In genomic region chr19:472005-472858, GRCh38 we compare ENCODE assay signal across 18 cellular contexts. TPM values are rescaled to one million over a fixed set of nuclear protein-coding genes. Genes with fewer than 3 reads are reported as not detected.
DNase-seq lines count a peak whose midpoint lies in the region; ATAC-seq and TF ChIP-seq lines count a peak whose summit lies in the region.
"Had no signal": no experiment of that assay in that cellular context is flagged by ENCODE, and none has a peak within 500 bp of the region (broad histone marks: within the 10 kb centered on the region; RNA-seq: fewer than 3 reads in every experiment).

No MANE protein-coding gene starts in this region.

- peak overlapping the region; percentile 70 for H2AK5ac ChIP-seq in neuronal stem cell (ENCODE audit: low read depth, low read length)

- H3K4me2 ChIP-seq in neuronal stem cell (ENCODE audit: insufficient read depth, low read length, poor library complexity, severe bottlenecking), result no peak overlapping the region

- peak overlapping the region; percentile 83 for H3K18ac ChIP-seq in neuronal stem cell (ENCODE audit: low read length)

- peak overlapping the region; percentile 99 for H2BK120ac ChIP-seq in neuronal stem cell (ENCODE audit: low read depth, low read length)

- H3K79me1 ChIP-seq in neuronal stem cell (ENCODE audit: low read depth, low read length), result no peaks in the 10 kb centered on the region

- no CpG with 5 or more reads among the region's 23 CpGs for WGBS in neuronal stem cell (ENCODE audit: extremely low coverage in 2 of 2, insufficient read length in 2 of 2, insufficient replicate concordance in 1 of 2), 2 donors

- no peak overlapping the region for H3K23ac ChIP-seq in neuronal stem cell (ENCODE audit: low read depth, low read length, poor library complexity)

- no peaks in the 10 kb centered on the region for H3K9me3 ChIP-seq in HEK293 (ENCODE audit: control insufficient read depth, insufficient read depth, low read depth, low read length)
- H3K9me3 ChIP-seq in neuronal stem cell (replicated peaks in 1 of 2; ENCODE audit: control insufficient read depth in 2 of 2, insufficient read depth in 1 of 2, low read depth in 1 of 2, low read length in 2 of 2), result no peaks in the 10 kb centered on the region
- H3K9me3 ChIP-seq: BE2C, HAP-1, SJCRH30 had no signal

- H2BK5ac ChIP-seq in neuronal stem cell (ENCODE audit: low read length), result no peak overlapping the region

- no peak for ATAC-seq in GM19035 (IDR thresholded peaks at IDR 0.05; ENCODE audit: unreplicated experiment)
- no peak for ATAC-seq in HG03457 (IDR thresholded peaks at IDR 0.05; ENCODE audit: unreplicated experiment)

- H4K91ac ChIP-seq in neuronal stem cell (ENCODE audit: low read depth, low read length, poor library complexity), result no peak overlapping the region

- no peak overlapping the region for H4K8ac ChIP-seq in neuronal stem cell (ENCODE audit: low read depth, low read length)

- peak overlapping the region; percentile 21 for H3K9ac ChIP-seq in neuronal stem cell (ENCODE audit: low read depth, low read length, poor library complexity)

- no peak overlapping the region for H3K14ac ChIP-seq in neuronal stem cell (ENCODE audit: low read length)

- H3K4ac ChIP-seq in neuronal stem cell (ENCODE audit: low read length), result no peak overlapping the region

- H3K36me3 ChIP-seq in HEK293 (ENCODE audit: control insufficient read depth in 2 of 2, insufficient read depth in 1 of 2, low read length in 2 of 2) (no peaks in the 10 kb centered on the region), neuronal stem cell (replicated peaks in 1 of 2; ENCODE audit: control insufficient read depth in 2 of 2, insufficient read depth in 2 of 2, low read length in 2 of 2) (no peaks in the 10 kb centered on the region)
- H3K36me3 ChIP-seq: BE2C, HAP-1, SJCRH30 had no signal

- POLR2A ChIA-PET in HEK293 (lab: Yijun Ruan, JAX), result no interaction called here

- no peak overlapping the region for H2AFZ ChIP-seq in neuronal stem cell (ENCODE audit: low read length)

- H3K27me3 ChIP-seq in neuronal stem cell (ENCODE audit: control insufficient read depth in 3 of 3, insufficient read depth in 3 of 3, low read depth in 1 of 3, low read length in 3 of 3), result peaks cover 0 to 4% (median 0%) of the 10 kb centered on the region in 3 experiments
- H3K27me3 ChIP-seq: BE2C, SJCRH30 had no signal

- TF ChIP-seq CTCF in HEK293 (tag by site-specific recombination; IDR thresholded peaks at IDR 0.05), result no peak

- peak overlapping the region; percentile 41 for H2BK12ac ChIP-seq in neuronal stem cell (ENCODE audit: low read length)

- H3K4me1 ChIP-seq in HEK293 (ENCODE audit: control insufficient read depth, insufficient read depth, low read length), result no peaks in the 10 kb centered on the region
- H3K4me1 ChIP-seq in neuronal stem cell (ENCODE audit: control insufficient read depth in 2 of 2, insufficient read depth in 1 of 2, low read depth in 1 of 2, low read length in 2 of 2), result peaks cover 2 to 4% of the 10 kb centered on the region in 2 donors
- H3K4me1 ChIP-seq: BE2C, HAP-1, SJCRH30 had no signal

- H3K27ac ChIP-seq in HEK293 (ENCODE audit: extremely low read depth, low read depth, low read length) (no peak overlapping the region), neuronal stem cell (replicated peaks; ENCODE audit: low read length) (no peak overlapping the region)
- H3K27ac ChIP-seq: RWPE1, SJCRH30 had no signal

- DNase-seq in EH (ENCODE audit: low read depth) (peak; percentile 15), RKO (ENCODE audit: low spot score) (peak; percentile 47), neuronal stem cell (ENCODE audit: low spot score) (no peak), AG08395 (ENCODE audit: low spot score) (no peak)
- no peak for DNase-seq in activated CD4-positive, alpha-beta T cell treated with anti-CD3 and anti-CD28 coated beads, Interleukin-2, amount 50 U/mL, for 1 hour
- DNase-seq: BE2C; CD4-positive, alpha-beta memory T cell; KBM-7; NCI-H1105; NCI-H187; NCI-H2171; NCI-H510A treated with DMSO at 0.1 percent for 48 hours had no signal

- H3K4me3 ChIP-seq in HEK293 (ENCODE audit: low read depth, low read length) (no peak overlapping the region), neuronal stem cell (ENCODE audit: low read length in 2 of 2) (no peak overlapping the region)
- H3K4me3 ChIP-seq: HAP-1, SJCRH30 had no signal

- peak overlapping the region; percentile 81 for H2BK15ac ChIP-seq in neuronal stem cell (ENCODE audit: low read length)

- CTCF ChIA-PET in HEK293 (lab: Yijun Ruan, JAX), result interaction anchor here (0.6 to 0.8 kb wide), 2 partner anchors 88 to 178 kb away, joined by 3 read pairs; no protein-coding TSS in a partner anchor

TF ChIP-seq in HEK293, 187 proteins besides CTCF, POLR2A, EP300 and RAD21:
- TF ChIP-seq ZBTB7A (tag by site-specific recombination; IDR thresholded peaks at IDR 0.05; ENCODE audit: low read depth) (no peak), EGR2 (tag by site-specific recombination; IDR thresholded peaks at IDR 0.05; ENCODE audit: low read depth) (peak; percentile 49; the same call in 1 of the 2 replicates), ZFHX2 (tag by site-specific recombination; conservative IDR thresholded peaks at IDR 0.05) (peak; percentile 74)

RNA-seq across cellular contexts. Expression of gene SHC2, which starts 11.4 kb away (rescaled TPM):
- 29.6 TPM for polyA plus RNA-seq in neuronal stem cell (2013, experiment 1 of 2)
- polyA plus RNA-seq in neuronal stem cell (2013, experiment 2 of 2), result 28.3 TPM
- polyA plus RNA-seq: CD4-positive, alpha-beta memory T cell had no signal

RNA-seq across cellular contexts. Expression of gene MADCAM1, which starts 24.1 kb away (rescaled TPM):
- polyA plus RNA-seq in neuronal stem cell (2013, experiment 1 of 2), result 0.89 TPM
- polyA plus RNA-seq in neuronal stem cell (2013, experiment 2 of 2), result 0.91 TPM

RNA-seq across cellular contexts. Expression of gene TPGS1, which starts 35.1 kb away (rescaled TPM):
- polyA plus RNA-seq in neuronal stem cell (2013, experiment 1 of 2), result 6.3 TPM
- polyA plus RNA-seq in neuronal stem cell (2013, experiment 2 of 2), result 6.2 TPM

RNA-seq across cellular contexts. Expression of gene CDC34, which starts 59.3 kb away (rescaled TPM):
- 109 TPM for polyA plus RNA-seq in neuronal stem cell (2013, experiment 1 of 2)
- 105 TPM for polyA plus RNA-seq in neuronal stem cell (2013, experiment 2 of 2)

Comparison
In these comparisons a context has a peak if more than half of its experiments do, and no peak if none do; other contexts are left out.
1. DNase-seq: peak in EH (single experiment) and RKO (single experiment); none in neuronal stem cell (single experiment), activated CD4-positive, alpha-beta T cell treated with anti-CD3 and anti-CD28 coated beads, Interleukin-2, amount 50 U/mL, for 1 hour (single experiment) and AG08395 (single experiment).